In genomic region chr4:13990596-13991589, GRCh38 we compare ENCODE assay signal across 16 cellular contexts.
DNase-seq lines count a peak whose midpoint lies in the region; ATAC-seq, FAIRE-seq and TF ChIP-seq lines count a peak whose summit lies in the region.
"Had no signal": no experiment of that assay in that cellular context is flagged by ENCODE, and none has a peak within 500 bp of the region (broad histone marks: within the 10 kb centered on the region; RNA-seq: fewer than 3 reads in every experiment).

No MANE protein-coding gene starts in this region.

- no peak overlapping the region for H4K91ac ChIP-seq in mesenchymal stem cell (ENCODE audit: low read length)
- H4K91ac ChIP-seq in neuronal stem cell (ENCODE audit: low read depth, low read length, poor library complexity), result no peak overlapping the region

- H3K36me3 ChIP-seq in mesenchymal stem cell (ENCODE audit: control insufficient read depth in 1 of 2, insufficient read depth in 2 of 2, low read depth in 1 of 2, low read length in 2 of 2) (no peaks in the 10 kb centered on the region), neuronal stem cell (replicated peaks in 1 of 2; ENCODE audit: control insufficient read depth in 2 of 2, insufficient read depth in 2 of 2, low read length in 2 of 2) (no peaks in the 10 kb centered on the region)
- no peaks in the 10 kb centered on the region for H3K36me3 ChIP-seq in CD8-positive, alpha-beta T cell (ENCODE audit: insufficient read depth, low read length)
- H3K36me3 ChIP-seq: upper lobe of left lung, WERI-Rb-1 had no signal

- H3K23ac ChIP-seq in mesenchymal stem cell (ENCODE audit: low read length in 2 of 2) (no peak overlapping the region), neuronal stem cell (ENCODE audit: low read depth, low read length, poor library complexity) (no peak overlapping the region)

- H3K14ac ChIP-seq in mesenchymal stem cell (ENCODE audit: low read length in 2 of 2) (no peak overlapping the region), neuronal stem cell (ENCODE audit: low read length) (no peak overlapping the region)

- CTCF ChIA-PET in A549 (lab: Yijun Ruan, JAX) (interaction anchor here (0.7 to 1.9 kb wide), 4 partner anchors 85 to 336 kb away, joined by 3 to 5 read pairs (median 4); no protein-coding TSS in a partner anchor), GM10248 (lab: Yijun Ruan, JAX) (no interaction called here)
- CTCF ChIA-PET in CD8-positive, alpha-beta T cell (lab: Charles Lee), result no interaction called here

- H3K9ac ChIP-seq in mesenchymal stem cell (ENCODE audit: low read length) (peak overlapping the region; percentile 79), neuronal stem cell (ENCODE audit: low read depth, low read length, poor library complexity) (no peak overlapping the region)

- TF ChIP-seq CTCF in A549 (IDR thresholded peaks at IDR 0.05), result no peak
- TF ChIP-seq CTCF in GM10248 (IDR thresholded peaks at IDR 0.05; ENCODE audit: control extremely low read depth, extremely low read depth, low read depth, missing control alignments), result no peak
- no peak for TF ChIP-seq CTCF in CD8-positive, alpha-beta T cell (IDR thresholded peaks at IDR 0.05)

- POLR2A ChIA-PET in A549 (lab: Yijun Ruan, JAX) (interaction anchor here (0.7 to 1.5 kb wide), 5 partner anchors 83 to 1012 kb away, joined by 3 to 8 read pairs (median 4); no protein-coding TSS in a partner anchor), GM10248 (lab: Yijun Ruan, JAX) (no interaction called here)
- POLR2A ChIA-PET in CD8-positive, alpha-beta T cell (lab: Charles Lee), result no interaction called here

- peak; percentile 55 to 91 for DNase-seq in A549 (ENCODE audit: low read depth in 1 of 2, low spot score in 1 of 2)
- DNase-seq in M059J (ENCODE audit: low read depth), result peak; percentile 53
- DNase-seq in epidermal melanocyte (ENCODE audit: insufficient read length, low spot score), result peak; percentile 20
- peak; percentile 45 for DNase-seq in mesenchymal stem cell
- DNase-seq in neuronal stem cell (ENCODE audit: low spot score), result no peak
- no peak for DNase-seq in GM10248 (ENCODE audit: extremely low spot score)
- DNase-seq in CD8-positive, alpha-beta T cell, result no peak
- no peak for DNase-seq in DMS153 treated with DMSO at 0.1 percent for 48 hours (lab: John Stamatoyannopoulos, UW; ENCODE audit: unreplicated experiment)
- DNase-seq: activated naive CD4-positive, alpha-beta T cell treated with anti-CD3 and anti-CD28 coated beads, Interleukin-2, amount 50 U/mL, for 16 hours; KG1; NCI-H1930; SIG-M5; WERI-Rb-1 had no signal

- intact Hi-C loops in CD8-positive, alpha-beta T cell (cut with DNase I, micrococcal nuclease), result no loop called here

- WGBS in A549 (ENCODE audit: missing lambda C conversion rate), result 0% methylated on average over 4 of the region's 4 CpGs
- WGBS in mesenchymal stem cell, result 5% methylated on average over 3 of the region's 4 CpGs
- WGBS in neuronal stem cell (ENCODE audit: extremely low coverage in 2 of 2, insufficient read length in 2 of 2, insufficient replicate concordance in 1 of 2), 2 donors, result no CpG with 5 or more reads among the region's 4 CpGs

- H3K4ac ChIP-seq in mesenchymal stem cell (ENCODE audit: low read depth in 1 of 2, low read length in 2 of 2) (no peak overlapping the region), neuronal stem cell (ENCODE audit: low read length) (no peak overlapping the region)

- peak; percentile 39 to 59 for TF ChIP-seq RAD21 in A549 (conservative IDR thresholded peaks at IDR 0.05 in 1 of 2, IDR thresholded peaks at IDR 0.05 in 1 of 2)

- H2BK120ac ChIP-seq in mesenchymal stem cell (ENCODE audit: low read depth, low read length) (no peak overlapping the region), neuronal stem cell (ENCODE audit: low read depth, low read length) (no peak overlapping the region)

- H3K9me3 ChIP-seq in A549 (peaks cover 9% of the 10 kb centered on the region; the same call in 1 of the 3 replicates), mesenchymal stem cell (ENCODE audit: control insufficient read depth, low read length) (no peaks in the 10 kb centered on the region), neuronal stem cell (replicated peaks in 1 of 2; ENCODE audit: control insufficient read depth in 2 of 2, insufficient read depth in 1 of 2, low read depth in 1 of 2, low read length in 2 of 2) (no peaks in the 10 kb centered on the region)
- no peaks in the 10 kb centered on the region for H3K9me3 ChIP-seq in CD8-positive, alpha-beta T cell (ENCODE audit: low read length)
- H3K9me3 ChIP-seq: upper lobe of left lung had no signal

- no peaks in the 10 kb centered on the region for H3K36me3 Mint-ChIP-seq in CD8-positive, alpha-beta T cell
- H3K36me3 Mint-ChIP-seq: natural killer cell treated with Interleukin-12 subunit alpha and Interleukin-12 subunit beta and Interleukin-15 and Interleukin-18, amount 100 ng/mL, for 72 hours had no signal

- H2AK5ac ChIP-seq in mesenchymal stem cell (ENCODE audit: low read length, severe bottlenecking) (peak overlapping the region; percentile 86), neuronal stem cell (ENCODE audit: low read depth, low read length) (no peak overlapping the region)

- H3K27me3 ChIP-seq in mesenchymal stem cell (ENCODE audit: control insufficient read depth in 1 of 2, insufficient read depth in 1 of 2, low read length in 2 of 2) (no peaks in the 10 kb centered on the region), neuronal stem cell (ENCODE audit: control insufficient read depth in 3 of 3, insufficient read depth in 3 of 3, low read depth in 1 of 3, low read length in 3 of 3) (peaks cover 0 to 5% (median 0%) of the 10 kb centered on the region in 3 experiments)
- H3K27me3 ChIP-seq in CD8-positive, alpha-beta T cell (ENCODE audit: insufficient read depth, low read length), result no peaks in the 10 kb centered on the region
- H3K27me3 ChIP-seq: upper lobe of left lung had no signal

- H2BK12ac ChIP-seq in mesenchymal stem cell (ENCODE audit: low read length in 2 of 2) (no peak overlapping the region), neuronal stem cell (ENCODE audit: low read length) (no peak overlapping the region)

- H3K79me1 ChIP-seq in mesenchymal stem cell (replicated peaks; ENCODE audit: low read length, poor library complexity, severe bottlenecking) (no peaks in the 10 kb centered on the region), neuronal stem cell (ENCODE audit: low read depth, low read length) (no peaks in the 10 kb centered on the region)

- H4K8ac ChIP-seq in mesenchymal stem cell (ENCODE audit: low read length) (no peak overlapping the region), neuronal stem cell (ENCODE audit: low read depth, low read length) (no peak overlapping the region)

- TF ChIP-seq POLR2A in A549 (IDR thresholded peaks at IDR 0.05; ENCODE audit: low read length), result no peak

- no peak overlapping the region for H2BK15ac ChIP-seq in mesenchymal stem cell (ENCODE audit: low read depth, poor library complexity, severe bottlenecking)
- no peak overlapping the region for H2BK15ac ChIP-seq in neuronal stem cell (ENCODE audit: low read length)

- peak; percentile 43 to 73; a peak in 3 of 5 replicates for TF ChIP-seq EP300 in A549 (IDR thresholded peaks at IDR 0.05)

- FAIRE-seq in A549 (lab: Jason Lieb, UNC), result peak; percentile 72

- ATAC-seq in A549, result peak; percentile 46 to 64; a peak in 5 of 6 replicates
- no peak for ATAC-seq in CD8-positive, alpha-beta T cell
- ATAC-seq: natural killer cell treated with Interleukin-12 subunit alpha and Interleukin-12 subunit beta and Interleukin-15 and Interleukin-18, amount 100 ng/mL, for 72 hours had no signal

- peak overlapping the region; percentile 17; the same call in 1 of the 3 replicates for H3K4me3 ChIP-seq in A549
- no peak overlapping the region for H3K4me3 ChIP-seq in mesenchymal stem cell (ENCODE audit: insufficient read depth in 1 of 2, low read depth in 1 of 2, low read length in 2 of 2)
- no peak overlapping the region for H3K4me3 ChIP-seq in neuronal stem cell (ENCODE audit: low read length in 2 of 2)
- H3K4me3 ChIP-seq in CD8-positive, alpha-beta T cell (ENCODE audit: low read depth, low read length), result no peak overlapping the region
- H3K4me3 ChIP-seq: coronary artery, upper lobe of left lung had no signal

- H3K4me1 ChIP-seq in A549 (peaks cover 65% of the 10 kb centered on the region), mesenchymal stem cell (ENCODE audit: control insufficient read depth, insufficient read depth, low read depth, low read length) (peaks cover 10% of the 10 kb centered on the region), neuronal stem cell (ENCODE audit: control insufficient read depth in 2 of 2, insufficient read depth in 1 of 2, low read depth in 1 of 2, low read length in 2 of 2) (no peaks in the 10 kb centered on the region)
- no peaks in the 10 kb centered on the region for H3K4me1 ChIP-seq in CD8-positive, alpha-beta T cell (ENCODE audit: insufficient read depth, low read length)

- H3K27me3 Mint-ChIP-seq in CD8-positive, alpha-beta T cell (ENCODE audit: low read depth), result no peaks in the 10 kb centered on the region

- H3K27ac ChIP-seq in A549, result peak overlapping the region; percentile 97 to 98
- peak overlapping the region; percentile 99 for H3K27ac ChIP-seq in mesenchymal stem cell (ENCODE audit: low read length, poor library complexity, severe bottlenecking)
- H3K27ac ChIP-seq in neuronal stem cell (replicated peaks; ENCODE audit: low read length), result no peak overlapping the region
- H3K27ac ChIP-seq in CD8-positive, alpha-beta T cell (ENCODE audit: low read depth, low read length), result no peak overlapping the region
- H3K27ac ChIP-seq: coronary artery, upper lobe of left lung, WERI-Rb-1 had no signal

- H3K18ac ChIP-seq in mesenchymal stem cell (ENCODE audit: low read depth in 1 of 2, low read length in 2 of 2) (no peak overlapping the region), neuronal stem cell (ENCODE audit: low read length) (no peak overlapping the region)

- H3K4me2 ChIP-seq in A549 (peak overlapping the region; percentile 79), mesenchymal stem cell (ENCODE audit: low read length, poor library complexity, severe bottlenecking) (peak overlapping the region; percentile 21), neuronal stem cell (ENCODE audit: insufficient read depth, low read length, poor library complexity, severe bottlenecking) (no peak overlapping the region)

- H3K4me3 Mint-ChIP-seq in CD8-positive, alpha-beta T cell, result no peak overlapping the region
- H3K4me3 Mint-ChIP-seq: natural killer cell treated with Interleukin-12 subunit alpha and Interleukin-12 subunit beta and Interleukin-15 and Interleukin-18, amount 100 ng/mL, for 72 hours had no signal

- H3K9me3 Mint-ChIP-seq in CD8-positive, alpha-beta T cell, result no peaks in the 10 kb centered on the region

- H2BK5ac ChIP-seq in mesenchymal stem cell (ENCODE audit: low read depth, low read length, poor library complexity, severe bottlenecking), result peak overlapping the region; percentile 71
- H2BK5ac ChIP-seq in neuronal stem cell (ENCODE audit: low read length), result no peak overlapping the region

- H3K4me1 Mint-ChIP-seq in CD8-positive, alpha-beta T cell (ENCODE audit: low read depth), result no peaks in the 10 kb centered on the region

- no peak overlapping the region for H3K27ac Mint-ChIP-seq in CD8-positive, alpha-beta T cell
- H3K27ac Mint-ChIP-seq: natural killer cell treated with Interleukin-12 subunit alpha and Interleukin-12 subunit beta and Interleukin-15 and Interleukin-18, amount 100 ng/mL, for 72 hours had no signal

- H2AFZ ChIP-seq in mesenchymal stem cell (ENCODE audit: low read depth, low read length) (no peak overlapping the region), neuronal stem cell (ENCODE audit: low read length) (no peak overlapping the region)

TF ChIP-seq in A549, 52 proteins besides CTCF, POLR2A, EP300 and RAD21 (continues in another document):
- TF ChIP-seq NPAS2 (CRISPR knock-in tag; IDR thresholded peaks at IDR 0.05; ENCODE audit: borderline replicate concordance), result no peak

Comparison
In these comparisons a context has a peak if more than half of its experiments do, and no peak if none do; other contexts are left out.
1. DNase-seq: peak in A549 (2 of 2), M059J (single experiment), epidermal melanocyte (single experiment) and mesenchymal stem cell (single experiment); none in neuronal stem cell (single experiment), GM10248 (single experiment), CD8-positive, alpha-beta T cell (0 of 7) and DMS153 treated with DMSO at 0.1 percent for 48 hours (single experiment).
2. H3K27ac ChIP-seq: peak in A549 (2 of 2) and mesenchymal stem cell (single experiment); none in neuronal stem cell (single experiment) and CD8-positive, alpha-beta T cell (single experiment).